ENCODE assay signal across 4 cellular contexts in the genomic region with DNA sequence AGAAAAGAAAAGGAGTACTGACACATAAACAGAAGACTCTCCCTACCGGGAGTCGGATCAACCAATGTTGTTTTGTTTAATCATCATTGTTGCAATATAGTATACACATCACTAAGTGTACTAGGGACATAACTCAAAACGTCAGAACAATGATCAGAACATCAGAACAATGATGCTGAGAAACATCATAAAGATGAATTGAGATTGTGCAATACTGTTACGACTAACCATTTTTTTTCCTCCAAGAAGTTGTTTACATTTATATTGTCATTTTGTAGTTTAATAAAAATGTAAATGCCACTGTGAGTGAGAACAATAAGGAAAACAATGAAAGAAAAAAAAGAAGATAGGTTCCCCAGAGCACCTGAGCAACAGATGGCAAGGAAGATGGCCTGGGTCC.
TF ChIP-seq lines count a peak whose summit lies in the region.

No MANE protein-coding gene starts in this region.

TF ChIP-seq in HepG2, 621 proteins besides CTCF, POLR2A, EP300 and RAD21:
- peak; percentile 78 for TF ChIP-seq CEBPB (IDR thresholded peaks at IDR 0.05; ENCODE audit: borderline replicate concordance, low read depth, low read length)
- no peak for TF ChIP-seq HHEX (CRISPR knock-in tag; IDR thresholded peaks at IDR 0.05)

TF ChIP-seq in IMR-90, 13 proteins besides CTCF, POLR2A, EP300 and RAD21:
- no peak for TF ChIP-seq RFX5 (IDR thresholded peaks at IDR 0.05; ENCODE audit: low read depth, low read length)
- TF ChIP-seq, protein P1, sequence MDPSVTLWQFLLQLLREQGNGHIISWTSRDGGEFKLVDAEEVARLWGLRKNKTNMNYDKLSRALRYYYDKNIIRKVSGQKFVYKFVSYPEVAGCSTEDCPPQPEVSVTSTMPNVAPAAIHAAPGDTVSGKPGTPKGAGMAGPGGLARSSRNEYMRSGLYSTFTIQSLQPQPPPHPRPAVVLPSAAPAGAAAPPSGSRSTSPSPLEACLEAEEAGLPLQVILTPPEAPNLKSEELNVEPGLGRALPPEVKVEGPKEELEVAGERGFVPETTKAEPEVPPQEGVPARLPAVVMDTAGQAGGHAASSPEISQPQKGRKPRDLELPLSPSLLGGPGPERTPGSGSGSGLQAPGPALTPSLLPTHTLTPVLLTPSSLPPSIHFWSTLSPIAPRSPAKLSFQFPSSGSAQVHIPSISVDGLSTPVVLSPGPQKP (IDR thresholded peaks at IDR 0.05; ENCODE audit: borderline replicate concordance, low read depth, low read length): no peak
- peak; percentile 79 for TF ChIP-seq CEBPB (IDR thresholded peaks at IDR 0.05; ENCODE audit: low read depth, low read length)

TF ChIP-seq in K562, 482 proteins besides CTCF, POLR2A, EP300 and RAD21:
- TF ChIP-seq JUND (IDR thresholded peaks at IDR 0.05; ENCODE audit: borderline replicate concordance, low read depth, low read length): no peak
- no peak for TF ChIP-seq JUND (tag; IDR thresholded peaks at IDR 0.05; ENCODE audit: borderline replicate concordance, low read depth, low read length)
- no peak for TF ChIP-seq CEBPG (CRISPR knock-in tag; IDR thresholded peaks at IDR 0.05)
- TF ChIP-seq CEBPG (tag; conservative IDR thresholded peaks at IDR 0.05 in 1 of 2, IDR thresholded peaks at IDR 0.05 in 1 of 2): peak in 1 of 2 experiments; percentile 75; a peak in 2 of 4 replicates
- TF ChIP-seq NCOA2 (IDR thresholded peaks at IDR 0.05; ENCODE audit: partially characterized antibody in 2 of 2): no peak
- no peak for TF ChIP-seq ZNF324 (CRISPR knock-in tag; IDR thresholded peaks at IDR 0.05)
- peak; percentile 69 for TF ChIP-seq CEBPB (tag; IDR thresholded peaks at IDR 0.05)
- no peak for TF ChIP-seq ZNF274 (IDR thresholded peaks at IDR 0.05; ENCODE audit: borderline replicate concordance, low read depth, low read length)
- TF ChIP-seq, protein P2, sequence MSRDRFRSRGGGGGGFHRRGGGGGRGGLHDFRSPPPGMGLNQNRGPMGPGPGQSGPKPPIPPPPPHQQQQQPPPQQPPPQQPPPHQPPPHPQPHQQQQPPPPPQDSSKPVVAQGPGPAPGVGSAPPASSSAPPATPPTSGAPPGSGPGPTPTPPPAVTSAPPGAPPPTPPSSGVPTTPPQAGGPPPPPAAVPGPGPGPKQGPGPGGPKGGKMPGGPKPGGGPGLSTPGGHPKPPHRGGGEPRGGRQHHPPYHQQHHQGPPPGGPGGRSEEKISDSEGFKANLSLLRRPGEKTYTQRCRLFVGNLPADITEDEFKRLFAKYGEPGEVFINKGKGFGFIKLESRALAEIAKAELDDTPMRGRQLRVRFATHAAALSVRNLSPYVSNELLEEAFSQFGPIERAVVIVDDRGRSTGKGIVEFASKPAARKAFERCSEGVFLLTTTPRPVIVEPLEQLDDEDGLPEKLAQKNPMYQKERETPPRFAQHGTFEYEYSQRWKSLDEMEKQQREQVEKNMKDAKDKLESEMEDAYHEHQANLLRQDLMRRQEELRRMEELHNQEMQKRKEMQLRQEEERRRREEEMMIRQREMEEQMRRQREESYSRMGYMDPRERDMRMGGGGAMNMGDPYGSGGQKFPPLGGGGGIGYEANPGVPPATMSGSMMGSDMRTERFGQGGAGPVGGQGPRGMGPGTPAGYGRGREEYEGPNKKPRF (IDR thresholded peaks at IDR 0.05; ENCODE audit: low read depth, low read length): no peak

TF ChIP-seq in H1, 55 proteins besides CTCF, POLR2A, EP300 and RAD21:
- peak; percentile 73; the same call in 1 of the 2 replicates for TF ChIP-seq CEBPB (IDR thresholded peaks at IDR 0.05; ENCODE audit: low read depth, low read length)
- TF ChIP-seq, protein P3, sequence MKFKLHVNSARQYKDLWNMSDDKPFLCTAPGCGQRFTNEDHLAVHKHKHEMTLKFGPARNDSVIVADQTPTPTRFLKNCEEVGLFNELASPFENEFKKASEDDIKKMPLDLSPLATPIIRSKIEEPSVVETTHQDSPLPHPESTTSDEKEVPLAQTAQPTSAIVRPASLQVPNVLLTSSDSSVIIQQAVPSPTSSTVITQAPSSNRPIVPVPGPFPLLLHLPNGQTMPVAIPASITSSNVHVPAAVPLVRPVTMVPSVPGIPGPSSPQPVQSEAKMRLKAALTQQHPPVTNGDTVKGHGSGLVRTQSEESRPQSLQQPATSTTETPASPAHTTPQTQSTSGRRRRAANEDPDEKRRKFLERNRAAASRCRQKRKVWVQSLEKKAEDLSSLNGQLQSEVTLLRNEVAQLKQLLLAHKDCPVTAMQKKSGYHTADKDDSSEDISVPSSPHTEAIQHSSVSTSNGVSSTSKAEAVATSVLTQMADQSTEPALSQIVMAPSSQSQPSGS (IDR thresholded peaks at IDR 0.05; ENCODE audit: low read length): no peak
- TF ChIP-seq, protein P4, sequence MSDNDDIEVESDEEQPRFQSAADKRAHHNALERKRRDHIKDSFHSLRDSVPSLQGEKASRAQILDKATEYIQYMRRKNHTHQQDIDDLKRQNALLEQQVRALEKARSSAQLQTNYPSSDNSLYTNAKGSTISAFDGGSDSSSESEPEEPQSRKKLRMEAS (IDR thresholded peaks at IDR 0.05): no peak
- TF ChIP-seq SP4 (IDR thresholded peaks at IDR 0.05; ENCODE audit: low read length): no peak
- TF ChIP-seq, protein P5, sequence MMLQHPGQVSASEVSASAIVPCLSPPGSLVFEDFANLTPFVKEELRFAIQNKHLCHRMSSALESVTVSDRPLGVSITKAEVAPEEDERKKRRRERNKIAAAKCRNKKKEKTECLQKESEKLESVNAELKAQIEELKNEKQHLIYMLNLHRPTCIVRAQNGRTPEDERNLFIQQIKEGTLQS (IDR thresholded peaks at IDR 0.05; ENCODE audit: insufficient read depth, low read depth, low read length): no peak
- no peak for TF ChIP-seq BCL11A (IDR thresholded peaks at IDR 0.05; ENCODE audit: low read depth in 2 of 2, low read length in 2 of 2)
- no peak for TF ChIP-seq KDM5A (IDR thresholded peaks at IDR 0.05; ENCODE audit: low read length)
